11 cellular contexts compared by ENCODE assay signal in the genomic region with DNA sequence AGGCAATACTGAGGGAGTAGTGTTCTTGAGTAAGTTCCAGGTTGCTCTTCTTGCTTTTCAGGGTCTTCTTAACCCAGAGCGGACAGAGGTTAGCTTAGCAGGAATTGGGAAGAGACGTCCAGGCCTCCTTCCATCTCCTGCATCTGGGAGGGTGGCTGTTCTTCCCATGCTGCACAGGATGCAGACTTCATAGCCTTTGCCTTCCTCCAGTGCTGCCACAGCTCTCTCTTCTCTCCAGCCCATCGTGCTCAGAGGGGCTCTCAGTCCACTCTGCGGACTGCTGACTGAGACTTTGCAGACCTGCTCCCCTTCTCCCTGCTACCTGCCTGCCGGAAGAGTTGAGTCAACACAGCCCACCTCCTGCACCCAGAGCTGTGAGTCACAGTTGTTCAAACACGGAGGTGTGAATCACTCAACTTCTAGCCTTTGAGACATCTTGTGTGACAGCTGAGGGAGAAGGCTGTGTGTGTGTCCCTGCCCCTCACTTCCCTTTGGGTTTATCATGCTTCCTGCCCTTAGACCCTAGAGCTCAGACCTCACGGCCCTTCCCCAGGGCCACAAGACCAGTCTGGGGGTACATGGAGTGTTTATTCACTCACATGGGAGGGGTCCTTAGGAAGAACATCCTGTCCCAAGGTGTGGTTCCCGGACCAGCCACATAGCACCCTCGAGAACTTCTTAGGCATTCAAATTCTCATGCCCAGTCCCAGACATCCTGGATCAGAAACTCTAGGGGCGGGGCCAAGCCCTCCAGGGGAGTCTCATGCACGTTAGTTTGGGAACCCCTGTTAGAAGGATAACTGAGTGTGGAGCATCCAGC.
DNase-seq lines count a peak whose midpoint lies in the region; ATAC-seq, FAIRE-seq and TF ChIP-seq lines count a peak whose summit lies in the region.
"Had no signal": no experiment of that assay in that cellular context is flagged by ENCODE, and none has a peak within 500 bp of the region (broad histone marks: within the 10 kb centered on the region; RNA-seq: fewer than 3 reads in every experiment).

No MANE protein-coding gene starts in this region.

- no peak for TF ChIP-seq CTCF in lung (IDR thresholded peaks at IDR 0.05; ENCODE audit: control extremely low read depth, extremely low read depth)
- TF ChIP-seq CTCF in mucosa of descending colon (IDR thresholded peaks at IDR 0.05) = no peak
- TF ChIP-seq CTCF in D721Med (IDR thresholded peaks at IDR 0.05; ENCODE audit: insufficient read depth, missing control alignments) = no peak

- 50 to 57% methylated on average over 11 of the region's 11 CpGs for WGBS in lung, 2 donors

- no peak overlapping the region for H3K27ac ChIP-seq in lung (ENCODE audit: low read depth in 1 of 2, low read length in 1 of 2)
- H3K27ac ChIP-seq: parathyroid adenoma, transverse colon had no signal

- ATAC-seq in activated T-cell treated with anti-CD3 and anti-CD28 coated beads, Interleukin-2, amount 50 U/mL, for 72 hours (replicated peaks in 1 of 2) = peak; percentile 99
- peak; percentile 29 for ATAC-seq in lung (ENCODE audit: insufficient read depth, low FRiP score)
- peak; percentile 85 for ATAC-seq in stimulated activated effector memory CD8-positive, alpha-beta T cell treated with anti-CD3 and anti-CD28 coated beads, Interleukin-12 subunit alpha, Interleukin-12 subunit beta, amount 100 ng/mL, for 72 hours
- ATAC-seq in mucosa of descending colon = no peak
- no peak for ATAC-seq in GM18511 (IDR thresholded peaks at IDR 0.05; ENCODE audit: unreplicated experiment)

- H3K4me1 ChIP-seq in lung (ENCODE audit: control insufficient read depth in 2 of 2, insufficient read depth in 2 of 2, low read length in 2 of 2) = peaks cover 0 to 2% of the 10 kb centered on the region in 2 donors
- H3K4me1 ChIP-seq in mucosa of descending colon (ENCODE audit: low read depth) = no peaks in the 10 kb centered on the region
- H3K4me1 ChIP-seq: parathyroid adenoma, transverse colon had no signal

- H3K4me3 Mint-ChIP-seq in activated T-cell treated with anti-CD3 and anti-CD28 coated beads, Interleukin-2, amount 50 U/mL, for 72 hours = no peak overlapping the region
- H3K4me3 Mint-ChIP-seq in stimulated activated effector memory CD8-positive, alpha-beta T cell treated with anti-CD3 and anti-CD28 coated beads, Interleukin-12 subunit alpha, Interleukin-12 subunit beta, amount 100 ng/mL, for 72 hours = no peak overlapping the region
- H3K4me3 Mint-ChIP-seq: IgD-negative memory B cell had no signal

- H3K36me3 ChIP-seq in lung (ENCODE audit: control insufficient read depth in 2 of 2, insufficient read depth in 2 of 2, low read length in 2 of 2) (no peaks in the 10 kb centered on the region), mucosa of descending colon (ENCODE audit: low read depth) (no peaks in the 10 kb centered on the region)
- H3K36me3 ChIP-seq: transverse colon had no signal

- H3K4me3 ChIP-seq in lung (no peak overlapping the region), mucosa of descending colon (no peak overlapping the region)
- H3K4me3 ChIP-seq: transverse colon had no signal

- peaks cover 0 to 2% of the 10 kb centered on the region in 2 donors for H3K9me3 Mint-ChIP-seq in activated T-cell treated with anti-CD3 and anti-CD28 coated beads, Interleukin-2, amount 50 U/mL, for 72 hours
- no peaks in the 10 kb centered on the region for H3K9me3 Mint-ChIP-seq in stimulated activated effector memory CD8-positive, alpha-beta T cell treated with anti-CD3 and anti-CD28 coated beads, Interleukin-12 subunit alpha, Interleukin-12 subunit beta, amount 100 ng/mL, for 72 hours

- no peaks in the 10 kb centered on the region for H3K27me3 ChIP-seq in lung (ENCODE audit: control insufficient read depth, insufficient read depth)

- H3K36me3 Mint-ChIP-seq in activated T-cell treated with anti-CD3 and anti-CD28 coated beads, Interleukin-2, amount 50 U/mL, for 72 hours (ENCODE audit: insufficient read depth in 2 of 2) = peaks cover 0 to 1% of the 10 kb centered on the region in 2 donors
- no peaks in the 10 kb centered on the region for H3K36me3 Mint-ChIP-seq in stimulated activated effector memory CD8-positive, alpha-beta T cell treated with anti-CD3 and anti-CD28 coated beads, Interleukin-12 subunit alpha, Interleukin-12 subunit beta, amount 100 ng/mL, for 72 hours

- peaks cover 24% of the 10 kb centered on the region for H3K27me3 Mint-ChIP-seq in activated T-cell treated with anti-CD3 and anti-CD28 coated beads, Interleukin-2, amount 50 U/mL, for 72 hours (ENCODE audit: low read depth)

- H3K4me1 Mint-ChIP-seq in activated T-cell treated with anti-CD3 and anti-CD28 coated beads, Interleukin-2, amount 50 U/mL, for 72 hours (ENCODE audit: low read depth) = peaks cover 16% of the 10 kb centered on the region
- no peaks in the 10 kb centered on the region for H3K4me1 Mint-ChIP-seq in stimulated activated effector memory CD8-positive, alpha-beta T cell treated with anti-CD3 and anti-CD28 coated beads, Interleukin-12 subunit alpha, Interleukin-12 subunit beta, amount 100 ng/mL, for 72 hours
- H3K4me1 Mint-ChIP-seq: IgD-negative memory B cell had no signal

- intact Hi-C loops in mucosa of descending colon (cut with DNase I, micrococcal nuclease) = no loop called here

- no peak for FAIRE-seq in D721Med (lab: Jason Lieb, UNC)

- H3K9me3 ChIP-seq in lung (ENCODE audit: control insufficient read depth in 2 of 2, insufficient read depth in 1 of 2, low read length in 1 of 2) (peaks cover 0 to 10% of the 10 kb centered on the region in 2 donors), mucosa of descending colon (no peaks in the 10 kb centered on the region)
- H3K9me3 ChIP-seq: transverse colon had no signal

- DNase-seq in activated CD4-positive, alpha-beta T cell treated with anti-CD3 and anti-CD28 coated beads for 1 hour = peak; percentile 22
- no peak for DNase-seq in activated CD4-positive, alpha-beta T cell treated with anti-CD3 and anti-CD28 coated beads, Interleukin-2, amount 50 U/mL, for 1 hour
- DNase-seq in activated T-cell treated with anti-CD3 and anti-CD28 coated beads, Interleukin-2, amount 50 U/mL, for 72 hours = peak; percentile 57 to 76
- DNase-seq in lung (ENCODE audit: low spot score) (no peak), mucosa of descending colon (no peak), D721Med (ENCODE audit: insufficient read length, low spot score) (no peak)
- no peak for DNase-seq in stimulated activated effector memory CD8-positive, alpha-beta T cell treated with anti-CD3 and anti-CD28 coated beads, Interleukin-12 subunit alpha, Interleukin-12 subunit beta, amount 100 ng/mL, for 72 hours (ENCODE audit: low spot score in 2 of 2)
- DNase-seq: transverse colon had no signal

- no peak overlapping the region for H3K27ac Mint-ChIP-seq in activated T-cell treated with anti-CD3 and anti-CD28 coated beads, Interleukin-2, amount 50 U/mL, for 72 hours
- no peak overlapping the region for H3K27ac Mint-ChIP-seq in stimulated activated effector memory CD8-positive, alpha-beta T cell treated with anti-CD3 and anti-CD28 coated beads, Interleukin-12 subunit alpha, Interleukin-12 subunit beta, amount 100 ng/mL, for 72 hours
- H3K27ac Mint-ChIP-seq: IgD-negative memory B cell had no signal

Comparison
In these comparisons a context has a peak if more than half of its experiments do, and no peak if none do; other contexts are left out.
1. DNase-seq: peak in activated CD4-positive, alpha-beta T cell treated with anti-CD3 and anti-CD28 coated beads for 1 hour (single experiment) and activated T-cell treated with anti-CD3 and anti-CD28 coated beads, Interleukin-2, amount 50 U/mL, for 72 hours (2 of 2); none in activated CD4-positive, alpha-beta T cell treated with anti-CD3 and anti-CD28 coated beads, Interleukin-2, amount 50 U/mL, for 1 hour (single experiment), lung (single experiment), stimulated activated effector memory CD8-positive, alpha-beta T cell treated with anti-CD3 and anti-CD28 coated beads, Interleukin-12 subunit alpha, Interleukin-12 subunit beta, amount 100 ng/mL, for 72 hours (0 of 2), mucosa of descending colon (0 of 3) and D721Med (single experiment).
2. ATAC-seq: peak in activated T-cell treated with anti-CD3 and anti-CD28 coated beads, Interleukin-2, amount 50 U/mL, for 72 hours (2 of 2), lung (single experiment) and stimulated activated effector memory CD8-positive, alpha-beta T cell treated with anti-CD3 and anti-CD28 coated beads, Interleukin-12 subunit alpha, Interleukin-12 subunit beta, amount 100 ng/mL, for 72 hours (single experiment); none in mucosa of descending colon (single experiment) and GM18511 (single experiment).